ENCODE assay signal across 8 cellular contexts in the genomic region with DNA sequence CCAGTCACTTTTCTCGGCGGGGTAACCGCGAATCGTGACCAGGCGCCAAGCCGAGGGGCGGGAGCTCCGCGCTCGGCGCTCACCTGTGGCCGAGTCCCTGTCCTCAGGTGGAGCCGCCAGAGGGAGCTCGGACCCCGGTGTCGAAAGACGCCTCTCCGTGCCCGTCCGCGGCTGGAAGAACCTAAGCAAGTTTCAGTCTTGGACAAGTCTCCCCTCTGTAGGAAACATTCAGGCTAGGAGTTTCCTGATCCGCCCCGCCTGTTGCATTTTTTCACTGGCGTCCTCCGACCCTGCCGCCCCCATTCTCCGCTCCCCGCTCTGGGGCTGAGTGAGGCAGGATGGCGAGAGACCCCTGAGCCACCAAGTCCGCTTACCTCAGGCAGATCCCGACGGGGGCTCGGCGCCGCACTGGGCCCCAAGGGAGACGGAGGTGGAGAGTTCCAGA. TPM values are rescaled to one million over a fixed set of nuclear protein-coding genes. Genes with fewer than 3 reads are reported as not detected.
A peak's percentile ranks its signal among the peaks of the same experiment; 100 is the strongest.
DNase-seq lines count a peak whose midpoint lies in the region; ATAC-seq and TF ChIP-seq lines count a peak whose summit lies in the region.

No MANE protein-coding gene starts in this region.

- ATAC-seq in GM21447 (IDR thresholded peaks at IDR 0.05; ENCODE audit: unreplicated experiment) (peak; percentile 45), foreskin keratinocyte (peak; percentile 73)

- H3K36me3 Mint-ChIP-seq in Calu3 (ENCODE audit: insufficient read depth, unreplicated experiment) (peaks cover 41% of the 10 kb centered on the region), nephron progenitor cell (ENCODE audit: low read depth) (peaks cover 4% of the 10 kb centered on the region)

- H3K27me3 Mint-ChIP-seq in Calu3 (ENCODE audit: unreplicated experiment) = no peaks in the 10 kb centered on the region
- peaks cover 13% of the 10 kb centered on the region for H3K27me3 Mint-ChIP-seq in nephron progenitor cell (ENCODE audit: low read depth, poor library complexity)

- peaks cover 26% of the 10 kb centered on the region for H3K4me1 ChIP-seq in HUES6 (ENCODE audit: control insufficient read depth, insufficient read depth, low read length)
- peaks cover 0 to 9% (median 0%) of the 10 kb centered on the region in 4 donors for H3K4me1 ChIP-seq in Peyer's patch
- no peaks in the 10 kb centered on the region for H3K4me1 ChIP-seq in foreskin keratinocyte
- peaks cover 2% of the 10 kb centered on the region for H3K4me1 ChIP-seq in stomach smooth muscle (ENCODE audit: control insufficient read depth, insufficient read depth, low read length)

- DNase-seq in Calu3 (peak; percentile 94), Peyer's patch (peak; percentile 57 to 91 (median 87)), foreskin keratinocyte (peak; percentile 71 to 84), nephron progenitor cell (peak; percentile 82)
- DNase-seq in activated naive CD4-positive, alpha-beta T cell (lab: John Stamatoyannopoulos, UW) = peak in 3 of 4 experiments; percentile 16 to 41 (median 22)

- H3K36me3 ChIP-seq in HUES6 (ENCODE audit: control insufficient read depth, insufficient read depth, low read length) (peaks cover 40% of the 10 kb centered on the region), Peyer's patch (no peaks in the 10 kb centered on the region), stomach smooth muscle (ENCODE audit: control insufficient read depth in 2 of 2, insufficient read depth in 2 of 2, low read length in 2 of 2) (peaks cover 0 to 2% of the 10 kb centered on the region in 2 donors)

- H3K4me3 Mint-ChIP-seq in Calu3 (ENCODE audit: low read depth, unreplicated experiment) = peak overlapping the region; percentile 85
- peak overlapping the region; percentile 95 for H3K4me3 Mint-ChIP-seq in nephron progenitor cell

- TF ChIP-seq CTCF in Calu3 (IDR thresholded peaks at IDR 0.05; ENCODE audit: unreplicated experiment) (peak; percentile 82), Peyer's patch (IDR thresholded peaks at IDR 0.05) (peak in 4 of 6 experiments; percentile 50 to 72 (median 62)), foreskin keratinocyte (conservative IDR thresholded peaks at IDR 0.05) (peak; percentile 96), nephron progenitor cell (IDR thresholded peaks at IDR 0.05) (peak; percentile 55)

- H3K9me3 ChIP-seq in HUES6 (ENCODE audit: control insufficient read depth, insufficient read depth, low read depth, low read length) (peaks cover 10% of the 10 kb centered on the region; the same call in 1 of the 2 replicates), Peyer's patch (no peaks in the 10 kb centered on the region), stomach smooth muscle (ENCODE audit: control insufficient read depth in 2 of 2, low read length in 2 of 2) (no peaks in the 10 kb centered on the region)

- intact Hi-C loops in Calu3 (cut with micrococcal nuclease; ENCODE audit: unreplicated experiment) = loop anchor here (1.0 to 5.0 kb wide), 7 partner anchors 105 to 1145 kb away; no protein-coding TSS in a partner anchor

- H3K9me3 Mint-ChIP-seq in Calu3 (ENCODE audit: low read depth, unreplicated experiment) (no peaks in the 10 kb centered on the region), nephron progenitor cell (no peaks in the 10 kb centered on the region)

- TF ChIP-seq POLR2A in Peyer's patch (IDR thresholded peaks at IDR 0.05) = no peak

- CTCF ChIA-PET in Calu3 (lab: Charles Lee) = interaction anchor here (0.6 to 3.0 kb wide), 16 partner anchors 9 to 1145 kb away, joined by 3 to 15 read pairs (median 3); no protein-coding TSS in a partner anchor

- H3K4me3 ChIP-seq in HUES6 (ENCODE audit: low read depth, low read length) (peak overlapping the region; percentile 87), Peyer's patch (peak overlapping the region; percentile 60 to 76 (median 66)), stomach smooth muscle (ENCODE audit: low read length in 2 of 2) (peak overlapping the region; percentile 82 to 91)

- H3K27ac ChIP-seq in HUES6 (ENCODE audit: low read depth, low read length) = no peak overlapping the region; the same call in 1 of the 2 replicates
- peak overlapping the region; percentile 61 to 81 (median 68) for H3K27ac ChIP-seq in Peyer's patch
- H3K27ac ChIP-seq in foreskin keratinocyte = peak overlapping the region; percentile 51
- H3K27ac ChIP-seq in stomach smooth muscle (ENCODE audit: low read length) = peak overlapping the region; percentile 69

- H3K27me3 ChIP-seq in HUES6 (ENCODE audit: control insufficient read depth, insufficient read depth, low read length) (no peaks in the 10 kb centered on the region), Peyer's patch (no peaks in the 10 kb centered on the region), foreskin keratinocyte (no peaks in the 10 kb centered on the region), stomach smooth muscle (ENCODE audit: control insufficient read depth in 1 of 2, insufficient read depth in 2 of 2, low read length in 2 of 2) (no peaks in the 10 kb centered on the region)

- BruUV-seq in Calu3 (replicated peaks; lab: Mats Ljungman, UMichigan) = no TSS peak

- H3K9ac ChIP-seq in HUES6 (ENCODE audit: low read length) (peak overlapping the region; percentile 86), stomach smooth muscle (ENCODE audit: low read length in 2 of 2) (peak overlapping the region; percentile 82)

- H3K4me1 Mint-ChIP-seq in Calu3 (ENCODE audit: low read depth, unreplicated experiment) = peaks cover 20% of the 10 kb centered on the region
- H3K4me1 Mint-ChIP-seq in nephron progenitor cell = peaks cover 41% of the 10 kb centered on the region

- H3K27ac Mint-ChIP-seq in Calu3 (ENCODE audit: unreplicated experiment) (peak overlapping the region; percentile 66), nephron progenitor cell (no peak overlapping the region)

RNA-seq across cellular contexts. Expression of a gene that starts 0.5 kb away (rescaled TPM):
- total RNA-seq in Calu3 (2022) = 28.0 and 32.2 TPM in 2 replicates
- total RNA-seq in Peyer's patch = 1 to 10 TPM; 1.9 to 2.7 (median 2.4) TPM
- total RNA-seq in foreskin keratinocyte = 4.3 and 5.0 TPM in 2 replicates
- 0.95 and 1.1 TPM in 2 replicates for polyA plus RNA-seq in foreskin keratinocyte

Comparison
In these comparisons a context has a peak if more than half of its experiments do, and no peak if none do; other contexts are left out.
1. DNase-seq: peak in every context shown above with its lines; median percentile 94 in Calu3; 87 in Peyer's patch; 82 in nephron progenitor cell; 78 in foreskin keratinocyte; 22 in activated naive CD4-positive, alpha-beta T cell.